Comparison of ENCODE assay signal across 26 cellular contexts in genomic region chr9:84827248-84827786, GRCh38.
DNase-seq lines count a peak whose midpoint lies in the region; ATAC-seq and TF ChIP-seq lines count a peak whose summit lies in the region.
"Had no signal": no experiment of that assay in that cellular context is flagged by ENCODE, and none has a peak within 500 bp of the region (broad histone marks: within the 10 kb centered on the region; RNA-seq: fewer than 3 reads in every experiment).

No MANE protein-coding gene starts in this region.

- H2BK120ac ChIP-seq in trophoblast cell (ENCODE audit: insufficient read depth, low read length, poor library complexity) = no peak overlapping the region

- no peak overlapping the region for H4K91ac ChIP-seq in trophoblast cell (ENCODE audit: low read depth, low read length)

- H2BK5ac ChIP-seq in trophoblast cell (ENCODE audit: low read depth, low read length, poor library complexity) = no peak overlapping the region

- H4K8ac ChIP-seq in trophoblast cell (ENCODE audit: low read depth, low read length) = no peak overlapping the region

- H3K27me3 ChIP-seq in adipocyte (replicated peaks; ENCODE audit: control insufficient read depth, insufficient read depth, low read length) (no peaks in the 10 kb centered on the region), neural cell (ENCODE audit: insufficient read depth, low read depth, low read length) (no peaks in the 10 kb centered on the region), tibial artery (no peaks in the 10 kb centered on the region), trophoblast cell (ENCODE audit: insufficient read depth, low read length) (no peaks in the 10 kb centered on the region)

- H3K4me3 ChIP-seq in adipocyte (ENCODE audit: low read length) (no peak overlapping the region), neural cell (ENCODE audit: low read length) (no peak overlapping the region), tibial artery (no peak overlapping the region), trophoblast cell (ENCODE audit: low read depth, low read length) (no peak overlapping the region)
- H3K4me3 ChIP-seq: A549, SK-N-MC had no signal

- WGBS in trophoblast cell (ENCODE audit: extremely low coverage, insufficient coverage, insufficient read length) = no CpG with 5 or more reads among the region's 5 CpGs

- H3K9me2 ChIP-seq in neural cell (ENCODE audit: insufficient read depth, low read length) = no peaks in the 10 kb centered on the region

- H3K27ac ChIP-seq in neural cell (ENCODE audit: low read length) (peak overlapping the region; percentile 1), tibial artery (peak overlapping the region; percentile 31 to 73), trophoblast cell (ENCODE audit: low read depth, low read length) (no peak overlapping the region)
- H3K27ac ChIP-seq: A549, RWPE1, SK-N-MC had no signal

- H2AK5ac ChIP-seq in trophoblast cell (ENCODE audit: low read length) = no peak overlapping the region

- H2AFZ ChIP-seq in neural cell (ENCODE audit: low read depth, low read length) (no peak overlapping the region), trophoblast cell (ENCODE audit: insufficient read depth, low read length, poor library complexity) (no peak overlapping the region)

- no peaks in the 10 kb centered on the region for H3F3A ChIP-seq in neural cell (ENCODE audit: insufficient read depth, low read length, poor library complexity, severe bottlenecking)

- H3K79me2 ChIP-seq in neural cell (replicated peaks; ENCODE audit: insufficient read depth, low read length) (no peaks in the 10 kb centered on the region), trophoblast cell (ENCODE audit: control insufficient read depth, insufficient read depth, low read length, poor library complexity) (no peaks in the 10 kb centered on the region)

- no peak for DNase-seq in left ventricle myocardium superior
- DNase-seq in cardiac septum (ENCODE audit: low spot score) = no peak
- DNase-seq in adipocyte (ENCODE audit: low read depth) = no peak
- DNase-seq in tibial artery = no peak
- no peak for DNase-seq in NOMO-1 (lab: John Stamatoyannopoulos, UW; ENCODE audit: unreplicated experiment in 2 of 2)
- DNase-seq in trophoblast cell = no peak
- DNase-seq: C1 segment of cervical spinal cord; CD4-positive, alpha-beta memory T cell; DMS53; H7; Karpas-422; NCI-H1092 treated with DMSO at 0.1 percent for 48 hours; NCI-H1436; NCI-H187; NCI-H2081 treated with DMSO at 0.1 percent for 48 hours; NCI-H2171; NCI-H345; NCI-H524 treated with DMSO at 0.1 percent for 48 hours; NCI-H82; NK-92 treated with Interleukin-12 subunit alpha and Interleukin-12 subunit beta, amount 100 ng/mL, for 24 hours; SIG-M5 had no signal

- H3K18ac ChIP-seq in trophoblast cell (ENCODE audit: low read length) = no peak overlapping the region

- H3K9me3 ChIP-seq in adipocyte (ENCODE audit: control insufficient read depth, low read length) (peaks cover 11% of the 10 kb centered on the region), neural cell (ENCODE audit: low read length) (no peaks in the 10 kb centered on the region), tibial artery (no peaks in the 10 kb centered on the region), trophoblast cell (ENCODE audit: insufficient read depth, low read depth, low read length) (peaks cover 2% of the 10 kb centered on the region)
- H3K9me3 ChIP-seq: A549 had no signal

- no peaks in the 10 kb centered on the region for H3K79me1 ChIP-seq in trophoblast cell (ENCODE audit: low read length)

- H3K4me2 ChIP-seq in neural cell (ENCODE audit: low read length) (no peak overlapping the region), trophoblast cell (ENCODE audit: low read length) (no peak overlapping the region)
- H3K4me2 ChIP-seq: A549 had no signal

- ATAC-seq in left ventricle myocardium superior = peak; percentile 42
- ATAC-seq: A549, Panc1 had no signal

- TF ChIP-seq RAD21 in neural cell (conservative IDR thresholded peaks at IDR 0.05) = no peak

- no peak overlapping the region for H4K12ac ChIP-seq in trophoblast cell (ENCODE audit: low read depth, low read length)

- no peak for TF ChIP-seq EP300 in neural cell (conservative IDR thresholded peaks at IDR 0.05; ENCODE audit: poor library complexity, severe bottlenecking)

- peak overlapping the region; percentile 7 for H3K9ac ChIP-seq in adipocyte (ENCODE audit: low read length)
- H3K9ac ChIP-seq in neural cell (ENCODE audit: low read length) = no peak overlapping the region
- H3K9ac ChIP-seq in trophoblast cell (ENCODE audit: low read length) = no peak overlapping the region

- no peak overlapping the region for H3K14ac ChIP-seq in trophoblast cell (ENCODE audit: low read length)

- TF ChIP-seq CTCF in neural cell (IDR thresholded peaks at IDR 0.05; ENCODE audit: poor library complexity, severe bottlenecking) (no peak), tibial artery (IDR thresholded peaks at IDR 0.05) (no peak)

- H3K4ac ChIP-seq in trophoblast cell (ENCODE audit: low read depth, low read length) = no peak overlapping the region

- H3K36me3 ChIP-seq in adipocyte (ENCODE audit: control insufficient read depth, insufficient read depth, low read length, severe bottlenecking) (no peaks in the 10 kb centered on the region), neural cell (ENCODE audit: insufficient read depth, low read length) (no peaks in the 10 kb centered on the region), tibial artery (no peaks in the 10 kb centered on the region), trophoblast cell (ENCODE audit: control insufficient read depth in 1 of 2, insufficient read depth in 2 of 2, low read length in 2 of 2) (no peaks in the 10 kb centered on the region)

- intact Hi-C loops in left ventricle myocardium superior (cut with micrococcal nuclease) = no loop called here
- intact Hi-C loops in cardiac septum (cut with DNase I) = no loop called here
- intact Hi-C loops in tibial artery (cut with DNase I; ENCODE audit: low total_unique reads) = no loop called here

- peaks cover 26% of the 10 kb centered on the region for H3K4me1 ChIP-seq in adipocyte (ENCODE audit: control insufficient read depth, insufficient read depth, low read length)
- H3K4me1 ChIP-seq in tibial artery = peaks cover 0 to 51% (median 32%) of the 10 kb centered on the region in 4 donors
- H3K4me1 ChIP-seq in trophoblast cell (ENCODE audit: control insufficient read depth in 1 of 2, insufficient read depth in 2 of 2, low read length in 2 of 2) = no peaks in the 10 kb centered on the region
- H3K4me1 ChIP-seq: A549 had no signal

- no peak overlapping the region for H3K23ac ChIP-seq in trophoblast cell (ENCODE audit: low read length)

- H2BK12ac ChIP-seq in trophoblast cell (ENCODE audit: low read length) = no peak overlapping the region

- no peaks in the 10 kb centered on the region for H4K20me1 ChIP-seq in neural cell (ENCODE audit: insufficient read depth)

TF ChIP-seq in neural cell, 6 proteins besides CTCF, POLR2A, EP300 and RAD21:
- TF ChIP-seq MXI1 (conservative IDR thresholded peaks at IDR 0.05; ENCODE audit: poor library complexity, severe bottlenecking) (no peak), TAF1 (IDR thresholded peaks at IDR 0.05; ENCODE audit: low read depth) (no peak), REST (IDR thresholded peaks at IDR 0.05; ENCODE audit: borderline replicate concordance) (no peak), POLR2AphosphoS5 (IDR thresholded peaks at IDR 0.05) (no peak), SMC3 (conservative IDR thresholded peaks at IDR 0.05; ENCODE audit: poor library complexity) (no peak), EZH2 (IDR thresholded peaks at IDR 0.05; ENCODE audit: borderline replicate concordance, insufficient read depth, low read length, poor library complexity, severe bottlenecking) (no peak)
